ENCODE assay signal across 8 cellular contexts in the genomic region with DNA sequence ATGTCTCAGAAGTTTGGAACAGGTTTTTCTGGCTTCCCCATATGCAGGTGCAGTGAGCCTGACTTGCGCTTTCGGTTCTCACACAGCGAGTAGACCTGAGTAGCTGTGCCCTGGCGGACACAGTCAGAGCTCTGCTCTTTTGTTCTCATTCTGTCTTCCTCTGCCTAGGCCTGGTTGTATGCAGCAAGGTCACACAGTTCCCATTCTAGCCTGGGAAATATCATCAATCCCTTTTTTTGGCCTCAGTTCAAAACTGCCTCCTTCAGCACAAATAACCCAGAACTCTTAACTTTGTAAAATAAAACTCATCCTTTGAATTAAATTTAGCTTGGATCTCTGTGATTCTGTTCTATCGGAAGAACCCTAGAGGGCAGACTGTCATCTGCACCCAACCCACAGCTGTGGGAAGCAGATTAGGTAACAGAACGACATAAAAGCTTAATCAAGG. TPM values are rescaled to one million over a fixed set of nuclear protein-coding genes. Genes with fewer than 3 reads are reported as not detected.
A peak's percentile ranks its signal among the peaks of the same experiment; 100 is the strongest.
DNase-seq lines count a peak whose midpoint lies in the region; ATAC-seq and TF ChIP-seq lines count a peak whose summit lies in the region.

No MANE protein-coding gene starts in this region.

- H3K4me3 Mint-ChIP-seq in glutamatergic neuron (ENCODE audit: unreplicated experiment) = no peak overlapping the region

- H3K4me1 Mint-ChIP-seq in glutamatergic neuron (ENCODE audit: low read depth, unreplicated experiment) = peaks cover 11% of the 10 kb centered on the region

- H3K27ac ChIP-seq in RWPE2 (ENCODE audit: poor library complexity, severe bottlenecking) = no peak overlapping the region
- H3K27ac ChIP-seq in skin epidermis = peak overlapping the region in 11 of 21 experiments; percentile 7 to 61 (median 36)

- peak; percentile 13 for TF ChIP-seq CTCF in RWPE2 (IDR thresholded peaks at IDR 0.05; ENCODE audit: poor library complexity, severe bottlenecking)
- TF ChIP-seq CTCF in glutamatergic neuron (IDR thresholded peaks at IDR 0.05; ENCODE audit: partially characterized antibody, unreplicated experiment) = peak; percentile 45

- H3K4me3 ChIP-seq in RWPE2 (ENCODE audit: severe bottlenecking) (no peak overlapping the region), skin epidermis (peak overlapping the region in 1 of 7 experiments; percentile 15)

- no peaks in the 10 kb centered on the region for H3K27me3 ChIP-seq in RWPE2 (ENCODE audit: insufficient read depth, poor library complexity, severe bottlenecking)

- ATAC-seq in GM19351 (IDR thresholded peaks at IDR 0.05; ENCODE audit: unreplicated experiment) (peak; percentile 100), HG03280 (IDR thresholded peaks at IDR 0.05; ENCODE audit: unreplicated experiment) (peak; percentile 100), RWPE2 (ENCODE audit: low read depth) (peak; percentile 91)

- H3K27me3 Mint-ChIP-seq in glutamatergic neuron (ENCODE audit: unreplicated experiment) = no peaks in the 10 kb centered on the region

- H3K36me3 Mint-ChIP-seq in glutamatergic neuron (ENCODE audit: unreplicated experiment) = peaks cover 5% of the 10 kb centered on the region

- no peaks in the 10 kb centered on the region for H3K36me3 ChIP-seq in RWPE2 (ENCODE audit: low read depth)

- no peaks in the 10 kb centered on the region for H3K4me1 ChIP-seq in RWPE2 (ENCODE audit: insufficient read depth, poor library complexity, severe bottlenecking)

- DNase-seq in DMS153 (lab: John Stamatoyannopoulos, UW) (peak; percentile 91), RWPE2 (ENCODE audit: low spot score) (no peak), glutamatergic neuron (peak; percentile 21), erythroblast (lab: John Stamatoyannopoulos, UW) (no peak), cerebellum (ENCODE audit: low spot score) (no peak)

- no peak for TF ChIP-seq POLR2A in erythroblast (IDR thresholded peaks at IDR 0.05; ENCODE audit: low read length)

- H3K9me3 ChIP-seq in RWPE2 (ENCODE audit: severe bottlenecking) = no peaks in the 10 kb centered on the region

- H3K9me3 Mint-ChIP-seq in glutamatergic neuron (ENCODE audit: unreplicated experiment) = peaks cover 4% of the 10 kb centered on the region

- peak overlapping the region; percentile 77 for H3K27ac Mint-ChIP-seq in glutamatergic neuron (ENCODE audit: unreplicated experiment)

RNA-seq across cellular contexts. Expression of a gene that starts 10.2 kb away (rescaled TPM):
- total RNA-seq in glutamatergic neuron (ENCODE audit: unreplicated experiment) (not detected), cerebellum (1.00 TPM)

Comparison
In these comparisons a context has a peak if more than half of its experiments do, and no peak if none do; other contexts are left out.
1. DNase-seq: peak in DMS153 (single experiment) and glutamatergic neuron (single experiment); none in RWPE2 (single experiment), erythroblast (0 of 2) and cerebellum (single experiment).
2. Peak in every context shown above with its lines, with median percentiles within 50 percentile points of each other: ATAC-seq.